Comparison of ENCODE assay signal across 8 cellular contexts in genomic region chr9:16191691-16192402, GRCh38.
A peak's percentile ranks its signal among the peaks of the same experiment; 100 is the strongest.
DNase-seq lines count a peak whose midpoint lies in the region; TF ChIP-seq lines count a peak whose summit lies in the region.

No MANE protein-coding gene starts in this region.

- 7% methylated on average over 3 of the region's 14 CpGs for WGBS in SK-N-SH (ENCODE audit: low lambda C conversion rate)
- WGBS in endodermal cell (ENCODE audit: insufficient coverage in 1 of 2, insufficient read length in 1 of 2), 2 experiments = 9 to 11% methylated on average over 7 to 14 of the region's 14 CpGs
- 2 to 4% methylated on average over 7 to 9 of the region's 14 CpGs for WGBS in mesodermal cell (ENCODE audit: insufficient coverage in 2 of 2), 2 experiments

- H3K36me3 ChIP-seq in SK-N-SH (replicated peaks in 1 of 2; ENCODE audit: control insufficient read depth in 1 of 2, insufficient read depth in 2 of 2, low read length in 1 of 2) = peaks cover 0 to 2% of the 10 kb centered on the region in 2 experiments
- no peaks in the 10 kb centered on the region for H3K36me3 ChIP-seq in endodermal cell (ENCODE audit: control insufficient read depth, insufficient read depth, low read length)
- H3K36me3 ChIP-seq in mesodermal cell (ENCODE audit: control insufficient read depth, insufficient read depth, low read length) = no peaks in the 10 kb centered on the region

- peaks cover 2% of the 10 kb centered on the region for H3K27me3 Mint-ChIP-seq in endodermal cell (ENCODE audit: insufficient read depth)

- peak overlapping the region; percentile 76 to 82; a peak in 3 of 4 replicates for H3K27ac ChIP-seq in SK-N-SH (ENCODE audit: low read depth in 2 of 2, low read length in 1 of 2)
- H3K27ac ChIP-seq in endodermal cell (ENCODE audit: low read depth, low read length) = no peak overlapping the region
- H3K27ac ChIP-seq in mesodermal cell (ENCODE audit: low read depth, low read length, severe bottlenecking) = peak overlapping the region; percentile 99
- no peak overlapping the region for H3K27ac ChIP-seq in substantia nigra (ENCODE audit: low read depth, low read length, poor library complexity, severe bottlenecking)

- POLR2A ChIA-PET in SK-N-SH (lab: Yijun Ruan, JAX) = no interaction called here

- H3K4me3 Mint-ChIP-seq in endodermal cell = no peak overlapping the region

- peak overlapping the region in 1 of 2 experiments; percentile 29; a peak in 1 of 4 replicates for H3K4me3 ChIP-seq in SK-N-SH (ENCODE audit: low read depth in 2 of 2, low read length in 1 of 2)
- H3K4me3 ChIP-seq in endodermal cell (ENCODE audit: low read length) = peak overlapping the region; percentile 57
- no peak overlapping the region for H3K4me3 ChIP-seq in mesodermal cell (ENCODE audit: extremely low read depth, insufficient read depth, low read length, poor library complexity, severe bottlenecking)

- H3K36me3 Mint-ChIP-seq in endodermal cell (ENCODE audit: low read depth) = no peaks in the 10 kb centered on the region

- peaks cover 24% of the 10 kb centered on the region for H3F3A ChIP-seq in SK-N-SH (replicated peaks; ENCODE audit: insufficient read depth)

- no peaks in the 10 kb centered on the region for H3K9me3 ChIP-seq in SK-N-SH
- H3K9me3 ChIP-seq in endodermal cell (ENCODE audit: control insufficient read depth, low read length) = peaks cover 11% of the 10 kb centered on the region
- no peaks in the 10 kb centered on the region for H3K9me3 ChIP-seq in mesodermal cell (ENCODE audit: control insufficient read depth, low read length)

- DNase-seq in COR-L47 (lab: John Stamatoyannopoulos, UW) (peak; percentile 59), GM19238 (ENCODE audit: insufficient read length, low spot score) (peak; percentile 48), KG1 (lab: John Stamatoyannopoulos, UW) (peak; percentile 27), SK-N-SH (peak; percentile 77), endodermal cell (peak; percentile 95), substantia nigra (lab: John Stamatoyannopoulos, UW) (peak in 38 of 49 donors; percentile 5 to 71 (median 34)), SIG-M5 (lab: John Stamatoyannopoulos, UW) (no peak)

- no peaks in the 10 kb centered on the region for H4K20me1 ChIP-seq in SK-N-SH (ENCODE audit: insufficient read depth)

- TF ChIP-seq CTCF in SK-N-SH (IDR thresholded peaks at IDR 0.05) (peak; percentile 91), endodermal cell (conservative IDR thresholded peaks at IDR 0.05) (peak; percentile 96)

- H3K27me3 ChIP-seq in SK-N-SH (ENCODE audit: insufficient read depth) = no peaks in the 10 kb centered on the region
- H3K27me3 ChIP-seq in endodermal cell (ENCODE audit: control insufficient read depth, insufficient read depth, low read length, poor library complexity, severe bottlenecking) = no peaks in the 10 kb centered on the region

- H2AFZ ChIP-seq in SK-N-SH (ENCODE audit: low read depth) = peak overlapping the region; percentile 38; the same call in 1 of the 2 replicates

- H3K9ac ChIP-seq in SK-N-SH = peak overlapping the region; percentile 54; the same call in 1 of the 2 replicates
- H3K9ac ChIP-seq in endodermal cell (ENCODE audit: extremely low read depth, low read length, poor library complexity, severe bottlenecking) = no peak overlapping the region

- TF ChIP-seq RAD21 in SK-N-SH (IDR thresholded peaks at IDR 0.05; ENCODE audit: low read length) = peak; percentile 90

- peak overlapping the region; percentile 72 for H3K4me2 ChIP-seq in SK-N-SH

- CTCF ChIA-PET in SK-N-SH (lab: Yijun Ruan, JAX) = interaction anchor here (0.7 to 3.2 kb wide), 5 partner anchors 9 to 16 kb away, joined by 3 to 8 read pairs (median 3); no protein-coding TSS in a partner anchor

- no peaks in the 10 kb centered on the region for H3K79me2 ChIP-seq in SK-N-SH (ENCODE audit: insufficient read depth)

- H3K4me1 ChIP-seq in SK-N-SH (ENCODE audit: control insufficient read depth in 1 of 2, insufficient read depth in 2 of 2, low read depth in 1 of 2, low read length in 1 of 2) (peaks cover 18 to 20% of the 10 kb centered on the region in 2 experiments), endodermal cell (ENCODE audit: control insufficient read depth, insufficient read depth, low read length) (peaks cover 7% of the 10 kb centered on the region), mesodermal cell (ENCODE audit: control insufficient read depth, insufficient read depth, low read length, poor library complexity, severe bottlenecking) (peaks cover 38% of the 10 kb centered on the region)

- no peak overlapping the region for H3K27ac Mint-ChIP-seq in endodermal cell

- TF ChIP-seq EP300 in SK-N-SH (IDR thresholded peaks at IDR 0.05; ENCODE audit: borderline replicate concordance in 1 of 2, low read depth in 1 of 2, low read length in 1 of 2) = peak in 1 of 2 experiments; percentile 97; a peak in 2 of 4 replicates

- no peaks in the 10 kb centered on the region for H3K9me2 ChIP-seq in SK-N-SH

- H3K4me1 Mint-ChIP-seq in endodermal cell = peaks cover 19% of the 10 kb centered on the region

- peaks cover 13% of the 10 kb centered on the region for H3K9me3 Mint-ChIP-seq in endodermal cell

TF ChIP-seq in SK-N-SH, 30 proteins besides CTCF, POLR2A, EP300 and RAD21 (continues in another document):
- peak; percentile 16 for TF ChIP-seq CHD2 (IDR thresholded peaks at IDR 0.05; ENCODE audit: low read length, partially characterized antibody)
- TF ChIP-seq TEAD4 (IDR thresholded peaks at IDR 0.05; ENCODE audit: borderline replicate concordance, insufficient read depth) = peak; percentile 94
- no peak for TF ChIP-seq RFX5 (IDR thresholded peaks at IDR 0.05; ENCODE audit: low read length)
- TF ChIP-seq NFIC (IDR thresholded peaks at IDR 0.05; ENCODE audit: borderline replicate concordance) = peak; percentile 87
- no peak for TF ChIP-seq FOXJ3 (CRISPR knock-in tag; IDR thresholded peaks at IDR 0.05)
- TF ChIP-seq, protein P1, sequence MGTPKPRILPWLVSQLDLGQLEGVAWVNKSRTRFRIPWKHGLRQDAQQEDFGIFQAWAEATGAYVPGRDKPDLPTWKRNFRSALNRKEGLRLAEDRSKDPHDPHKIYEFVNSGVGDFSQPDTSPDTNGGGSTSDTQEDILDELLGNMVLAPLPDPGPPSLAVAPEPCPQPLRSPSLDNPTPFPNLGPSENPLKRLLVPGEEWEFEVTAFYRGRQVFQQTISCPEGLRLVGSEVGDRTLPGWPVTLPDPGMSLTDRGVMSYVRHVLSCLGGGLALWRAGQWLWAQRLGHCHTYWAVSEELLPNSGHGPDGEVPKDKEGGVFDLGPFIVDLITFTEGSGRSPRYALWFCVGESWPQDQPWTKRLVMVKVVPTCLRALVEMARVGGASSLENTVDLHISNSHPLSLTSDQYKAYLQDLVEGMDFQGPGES (IDR thresholded peaks at IDR 0.05; ENCODE audit: low read depth, low read length) = no peak
- peak; percentile 41; the same call in 1 of the 2 replicates for TF ChIP-seq MAX (IDR thresholded peaks at IDR 0.05; ENCODE audit: low read depth)
- peak; percentile 21 for TF ChIP-seq GABPA (IDR thresholded peaks at IDR 0.05; ENCODE audit: low read depth)
- TF ChIP-seq SMC3 (IDR thresholded peaks at IDR 0.05; ENCODE audit: low read depth, low read length) = peak; percentile 93
- TF ChIP-seq SIN3A (IDR thresholded peaks at IDR 0.05; ENCODE audit: borderline replicate concordance, low read depth, low read length) = no peak
- TF ChIP-seq NRF1 (IDR thresholded peaks at IDR 0.05; ENCODE audit: low read depth, low read length) = no peak; the same call in 1 of the 2 replicates
- peak; percentile 89 for TF ChIP-seq FOXM1 (IDR thresholded peaks at IDR 0.05; ENCODE audit: low read depth)
- TF ChIP-seq POLR2AphosphoS5 (IDR thresholded peaks at IDR 0.05; ENCODE audit: low read depth, low read length) = peak; percentile 42
- 0 out of 2 replicates have a peak, but pooled peaks have one; percentile 24 for TF ChIP-seq MXI1 (IDR thresholded peaks at IDR 0.05; ENCODE audit: low read depth, low read length)
- TF ChIP-seq TAF1 (IDR thresholded peaks at IDR 0.05; ENCODE audit: borderline replicate concordance, low read depth, low read length) = peak; percentile 24; the same call in 1 of the 2 replicates
- TF ChIP-seq, protein P2, sequence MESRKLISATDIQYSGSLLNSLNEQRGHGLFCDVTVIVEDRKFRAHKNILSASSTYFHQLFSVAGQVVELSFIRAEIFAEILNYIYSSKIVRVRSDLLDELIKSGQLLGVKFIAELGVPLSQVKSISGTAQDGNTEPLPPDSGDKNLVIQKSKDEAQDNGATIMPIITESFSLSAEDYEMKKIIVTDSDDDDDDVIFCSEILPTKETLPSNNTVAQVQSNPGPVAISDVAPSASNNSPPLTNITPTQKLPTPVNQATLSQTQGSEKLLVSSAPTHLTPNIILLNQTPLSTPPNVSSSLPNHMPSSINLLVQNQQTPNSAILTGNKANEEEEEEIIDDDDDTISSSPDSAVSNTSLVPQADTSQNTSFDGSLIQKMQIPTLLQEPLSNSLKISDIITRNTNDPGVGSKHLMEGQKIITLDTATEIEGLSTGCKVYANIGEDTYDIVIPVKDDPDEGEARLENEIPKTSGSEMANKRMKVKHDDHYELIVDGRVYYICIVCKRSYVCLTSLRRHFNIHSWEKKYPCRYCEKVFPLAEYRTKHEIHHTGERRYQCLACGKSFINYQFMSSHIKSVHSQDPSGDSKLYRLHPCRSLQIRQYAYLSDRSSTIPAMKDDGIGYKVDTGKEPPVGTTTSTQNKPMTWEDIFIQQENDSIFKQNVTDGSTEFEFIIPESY (IDR thresholded peaks at IDR 0.05; ENCODE audit: borderline replicate concordance, low read depth) = no peak
- peak; percentile 59; the same call in 1 of the 2 replicates for TF ChIP-seq YY1 (IDR thresholded peaks at IDR 0.05; ENCODE audit: low read depth)
- TF ChIP-seq FOSL2 (IDR thresholded peaks at IDR 0.05; ENCODE audit: borderline replicate concordance, low read depth) = peak; percentile 84
- no peak; the same call in 1 of the 2 replicates for TF ChIP-seq ELF1 (IDR thresholded peaks at IDR 0.05)
- no peak for TF ChIP-seq GATA2 (CRISPR knock-in tag; IDR thresholded peaks at IDR 0.05)
- TF ChIP-seq, protein P3, sequence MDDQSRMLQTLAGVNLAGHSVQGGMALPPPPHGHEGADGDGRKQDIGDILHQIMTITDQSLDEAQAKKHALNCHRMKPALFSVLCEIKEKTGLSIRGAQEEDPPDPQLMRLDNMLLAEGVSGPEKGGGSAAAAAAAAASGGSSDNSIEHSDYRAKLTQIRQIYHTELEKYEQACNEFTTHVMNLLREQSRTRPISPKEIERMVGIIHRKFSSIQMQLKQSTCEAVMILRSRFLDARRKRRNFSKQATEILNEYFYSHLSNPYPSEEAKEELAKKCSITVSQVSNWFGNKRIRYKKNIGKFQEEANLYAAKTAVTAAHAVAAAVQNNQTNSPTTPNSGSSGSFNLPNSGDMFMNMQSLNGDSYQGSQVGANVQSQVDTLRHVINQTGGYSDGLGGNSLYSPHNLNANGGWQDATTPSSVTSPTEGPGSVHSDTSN (IDR thresholded peaks at IDR 0.05) = peak; percentile 89

Comparison
In these comparisons a context has a peak if more than half of its experiments do, and no peak if none do; other contexts are left out.
1. H3K27ac ChIP-seq: peak in SK-N-SH (2 of 2) and mesodermal cell (single experiment); none in endodermal cell (single experiment) and substantia nigra (single experiment).